In the genomic region with DNA sequence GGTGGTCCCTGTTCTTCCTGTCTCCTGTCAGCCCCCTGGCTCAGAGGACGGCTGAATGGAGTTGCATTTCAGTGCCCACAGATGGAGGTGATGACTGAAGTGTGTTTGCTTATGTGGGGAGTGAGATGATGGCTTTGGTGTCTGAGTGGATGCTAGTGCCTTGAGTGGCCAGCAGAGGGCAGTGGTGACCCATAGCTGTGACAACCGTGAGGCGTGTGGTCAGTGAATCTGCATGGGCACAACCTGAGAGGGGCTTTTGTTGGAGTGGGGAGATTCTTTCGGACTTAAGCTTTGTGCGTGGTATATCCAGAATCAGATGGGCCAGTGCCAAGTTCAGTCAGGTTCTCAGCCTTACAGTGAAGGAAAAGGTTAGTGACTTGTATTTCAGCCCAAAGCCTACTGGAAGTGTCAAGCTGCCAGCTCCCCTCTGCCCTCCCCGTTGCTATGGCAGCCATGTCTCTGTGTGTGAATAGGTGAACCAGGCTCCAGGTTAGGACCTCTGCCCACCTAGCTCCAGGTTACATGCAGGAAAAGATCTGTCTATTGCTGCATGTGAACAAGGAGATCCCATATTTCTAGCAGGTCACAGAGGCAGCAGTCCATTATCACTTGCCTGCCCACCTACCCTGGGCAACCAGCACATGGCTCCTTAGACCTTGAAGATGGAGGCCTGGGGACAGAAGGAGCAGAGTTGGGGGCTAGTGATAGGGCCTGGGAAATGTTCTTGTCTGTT, we compare ENCODE assay signal across 8 cellular contexts. TPM values are rescaled to one million over a fixed set of nuclear protein-coding genes. Genes with fewer than 3 reads are reported as not detected.
DNase-seq lines count a peak whose midpoint lies in the region; ATAC-seq, FAIRE-seq and TF ChIP-seq lines count a peak whose summit lies in the region.

No MANE protein-coding gene starts in this region.

- H3K27me3 ChIP-seq in pancreas, result no peaks in the 10 kb centered on the region

- H3K4me1 ChIP-seq in pancreas, result peaks cover 13 to 17% (median 17%) of the 10 kb centered on the region in 3 donors

- 2 to 7% methylated on average over 6 of the region's 6 CpGs for WGBS in pancreas, 2 donors

- DNase-seq in AG08395 (ENCODE audit: low spot score) (peak; percentile 80), MV-4-11 (lab: John Stamatoyannopoulos, UW) (peak; percentile 63), SK-MEL-5 (ENCODE audit: low read depth, low spot score) (peak; percentile 85), glomerular visceral epithelial cell (ENCODE audit: extremely low spot score) (peak; percentile 86), pancreas (peak; percentile 56 to 81 (median 73))
- peak; percentile 59 for DNase-seq in activated naive CD4-positive, alpha-beta T cell treated with anti-CD3 and anti-CD28 coated beads, Interleukin-2, amount 50 U/mL, for 16 hours

- no peak overlapping the region for H3K27ac ChIP-seq in pancreas

- ATAC-seq in GM18867 (IDR thresholded peaks at IDR 0.05; ENCODE audit: unreplicated experiment), result peak; percentile 32
- ATAC-seq in pancreas, result peak in 3 of 4 donors; percentile 35 to 42 (median 40)
- ATAC-seq in HG03039 (IDR thresholded peaks at IDR 0.05; ENCODE audit: unreplicated experiment), result no peak

- peak; percentile 89 to 93 (median 92) for TF ChIP-seq CTCF in pancreas (IDR thresholded peaks at IDR 0.05)

- no peak for FAIRE-seq in pancreas (lab: Jason Lieb, UNC)

- no peaks in the 10 kb centered on the region for H3K36me3 ChIP-seq in pancreas

- no peaks in the 10 kb centered on the region for H3K9me3 ChIP-seq in pancreas

- H3K4me3 ChIP-seq in pancreas, result no peak overlapping the region

- intact Hi-C loops in pancreas (cut with DNase I), result loop anchor here (2.0 to 10.0 kb wide), 5 partner anchors 51 to 133 kb away; no protein-coding TSS in a partner anchor

- in situ Hi-C loops in SK-MEL-5 (cut with HindIII; ENCODE audit: low pct_unique_long_range_greater_than_20kb, low sequenced_read_pairs), result no loop called here

RNA-seq across cellular contexts. Expression of a gene that starts 14.7 kb away (rescaled TPM):
- 14.7 and 16.6 TPM in 2 replicates for total RNA-seq in SK-MEL-5 (2014; rRNA removed; shearing (Covaris generic))
- 26.0 and 27.1 TPM in 2 replicates for polyA plus RNA-seq in SK-MEL-5 (2015; cell fraction: cytosol; rRNA removed)
- 8.5 and 12.6 TPM in 2 replicates for polyA plus RNA-seq in SK-MEL-5 (2015; cell fraction: nucleus; rRNA removed)
- 10 to 100 TPM; 39.5 to 70.5 (median 45.4) TPM for total RNA-seq in pancreas
- 10 to 100 TPM; 33.0 to 36.4 TPM for polyA plus RNA-seq in pancreas
